Comparison of ENCODE assay signal across 1 cellular context in genomic region chr5:34564706-34565235, GRCh38.
TF ChIP-seq lines count a peak whose summit lies in the region.

No MANE protein-coding gene starts in this region.

TF ChIP-seq in IMR-90, 13 proteins besides CTCF, POLR2A, EP300 and RAD21 (continued from another document):
- TF ChIP-seq USF2 (IDR thresholded peaks at IDR 0.05; ENCODE audit: low read depth, low read length) (no peak), SMC3 (IDR thresholded peaks at IDR 0.05; ENCODE audit: low read depth, low read length) (no peak), BHLHE40 (IDR thresholded peaks at IDR 0.05; ENCODE audit: low read depth, low read length) (no peak), CEBPB (IDR thresholded peaks at IDR 0.05; ENCODE audit: low read depth, low read length) (no peak), MXI1 (IDR thresholded peaks at IDR 0.05; ENCODE audit: borderline replicate concordance, low read depth, low read length) (no peak), FOS (IDR thresholded peaks at IDR 0.05; ENCODE audit: low read depth, low read length) (no peak), NFE2L2 (IDR thresholded peaks at IDR 0.05; ENCODE audit: low read depth, low read length) (no peak), CHD1 (IDR thresholded peaks at IDR 0.05; ENCODE audit: low read depth, low read length) (no peak), MAZ (IDR thresholded peaks at IDR 0.05; ENCODE audit: borderline replicate concordance, low read depth, low read length) (no peak), MAFK (IDR thresholded peaks at IDR 0.05; ENCODE audit: low read depth, low read length) (no peak), RCOR1 (IDR thresholded peaks at IDR 0.05; ENCODE audit: insufficient replicate concordance, low read length) (no peak)
TF ChIP-seq in IMR-90: peak in this region for 0.
